1 cellular context compared by ENCODE assay signal in genomic region chr1:211735208-211736170, GRCh38.
TF ChIP-seq lines count a peak whose summit lies in the region.

No MANE protein-coding gene starts in this region.

TF ChIP-seq in HEK293, 187 proteins besides CTCF, POLR2A, EP300 and RAD21 (continued from another document and continues in another):
- no peak for TF ChIP-seq ZNF148 (tag by site-specific recombination; IDR thresholded peaks at IDR 0.05; ENCODE audit: borderline replicate concordance)
- no peak for TF ChIP-seq ZNF76 (tag by site-specific recombination; IDR thresholded peaks at IDR 0.05; ENCODE audit: borderline replicate concordance, low read depth)
- TF ChIP-seq ZNF449 (tag by site-specific recombination; IDR thresholded peaks at IDR 0.05) = no peak
- no peak for TF ChIP-seq ZNF529 (tag by site-specific recombination; IDR thresholded peaks at IDR 0.05; ENCODE audit: insufficient replicate concordance)
- no peak for TF ChIP-seq GLI2 (tag by site-specific recombination; IDR thresholded peaks at IDR 0.05; ENCODE audit: borderline replicate concordance, low read depth)
- TF ChIP-seq EGR2 (tag by site-specific recombination; IDR thresholded peaks at IDR 0.05; ENCODE audit: low read depth) = no peak
- TF ChIP-seq HIC1 (tag by site-specific recombination; IDR thresholded peaks at IDR 0.05) = peak; percentile 92
- no peak for TF ChIP-seq KLF1 (tag by site-specific recombination; IDR thresholded peaks at IDR 0.05)
- TF ChIP-seq KLF8 (tag by site-specific recombination; IDR thresholded peaks at IDR 0.05) = peak; percentile 64; the same call in 1 of the 2 replicates
- TF ChIP-seq ZNF132 (tag by site-specific recombination; IDR thresholded peaks at IDR 0.05; ENCODE audit: borderline replicate concordance) = no peak
- no peak for TF ChIP-seq ZNF585B (tag by site-specific recombination; IDR thresholded peaks at IDR 0.05)
- TF ChIP-seq ZNF280C (tag by site-specific recombination; IDR thresholded peaks at IDR 0.05) = no peak
- TF ChIP-seq ZNF366 (tag by site-specific recombination; conservative IDR thresholded peaks at IDR 0.05) = peak; percentile 71
- TF ChIP-seq ZNF785 (tag by site-specific recombination; IDR thresholded peaks at IDR 0.05) = no peak
- peak; percentile 41 for TF ChIP-seq SP3 (tag by site-specific recombination; IDR thresholded peaks at IDR 0.05)
- no peak for TF ChIP-seq ZFP69B (tag by site-specific recombination; IDR thresholded peaks at IDR 0.05)
- TF ChIP-seq GLIS2 (tag by site-specific recombination; IDR thresholded peaks at IDR 0.05) = peak; percentile 88
- TF ChIP-seq ZBTB6 (tag by site-specific recombination; IDR thresholded peaks at IDR 0.05) = no peak
- peak; percentile 79 for TF ChIP-seq ZNF629 (tag by site-specific recombination; IDR thresholded peaks at IDR 0.05)
- no peak for TF ChIP-seq ZNF362 (tag by site-specific recombination; IDR thresholded peaks at IDR 0.05)
- TF ChIP-seq GLI4 (tag by site-specific recombination; IDR thresholded peaks at IDR 0.05) = no peak
- no peak for TF ChIP-seq SALL2 (tag by site-specific recombination; IDR thresholded peaks at IDR 0.05; ENCODE audit: borderline replicate concordance)
- peak; percentile 73; the same call in 1 of the 2 replicates for TF ChIP-seq INSM2 (tag by site-specific recombination; IDR thresholded peaks at IDR 0.05)
- TF ChIP-seq ZBTB20 (tag by site-specific recombination; IDR thresholded peaks at IDR 0.05) = peak; percentile 98
- TF ChIP-seq ZNF677 (tag by site-specific recombination; IDR thresholded peaks at IDR 0.05) = no peak
- TF ChIP-seq HOXC10 (CRISPR knock-in tag; IDR thresholded peaks at IDR 0.05) = no peak
- TF ChIP-seq ZNF211 (tag by site-specific recombination; IDR thresholded peaks at IDR 0.05; ENCODE audit: low read depth) = no peak
- TF ChIP-seq TSHZ1 (tag by site-specific recombination; IDR thresholded peaks at IDR 0.05; ENCODE audit: borderline replicate concordance) = peak; percentile 38; the same call in 1 of the 2 replicates
- no peak for TF ChIP-seq ZNF266 (tag by site-specific recombination; IDR thresholded peaks at IDR 0.05; ENCODE audit: low read depth)
- no peak for TF ChIP-seq ZNF521 (tag by site-specific recombination; IDR thresholded peaks at IDR 0.05)
- no peak for TF ChIP-seq BCL6B (tag by site-specific recombination; IDR thresholded peaks at IDR 0.05)
- 0 out of 2 replicates have a peak, but pooled peaks have one; percentile 21 for TF ChIP-seq ZBTB21 (tag by site-specific recombination; IDR thresholded peaks at IDR 0.05)
- TF ChIP-seq ZNF837 (tag by site-specific recombination; IDR thresholded peaks at IDR 0.05) = no peak
- TF ChIP-seq ZNF157 (tag by site-specific recombination; IDR thresholded peaks at IDR 0.05) = no peak
- TF ChIP-seq ZNF302 (tag by site-specific recombination; IDR thresholded peaks at IDR 0.05; ENCODE audit: low read depth) = no peak
- no peak for TF ChIP-seq ZNF488 (tag by site-specific recombination; IDR thresholded peaks at IDR 0.05)
- no peak for TF ChIP-seq ZNF792 (tag by site-specific recombination; IDR thresholded peaks at IDR 0.05)
- peak; percentile 79 for TF ChIP-seq PATZ1 (tag by site-specific recombination; IDR thresholded peaks at IDR 0.05)
- no peak for TF ChIP-seq MEIS1 (CRISPR knock-in tag; IDR thresholded peaks at IDR 0.05; ENCODE audit: borderline replicate concordance)
- peak; percentile 60; the same call in 1 of the 2 replicates for TF ChIP-seq ZNF324 (tag by site-specific recombination; IDR thresholded peaks at IDR 0.05)
